In the genomic region with DNA sequence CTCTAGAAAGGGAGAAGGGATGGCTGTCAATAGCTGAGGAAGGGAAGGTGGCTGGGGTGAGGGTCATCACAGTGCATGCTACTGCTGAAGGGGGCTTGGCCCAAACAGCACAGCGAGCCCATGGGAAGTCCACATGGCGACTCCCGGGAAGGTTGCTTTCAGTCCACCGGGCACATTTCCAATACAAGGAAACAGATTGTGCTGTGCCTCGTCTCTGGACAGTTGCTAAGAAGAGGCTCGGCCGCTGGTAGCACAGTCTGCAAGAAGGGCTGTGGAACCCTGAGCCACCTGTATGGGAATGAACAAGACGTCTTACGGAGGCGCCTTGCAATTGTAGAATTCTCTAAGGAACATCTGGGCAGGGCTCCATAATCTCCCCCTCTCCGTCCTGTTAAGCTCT, we compare ENCODE assay signal across 22 cellular contexts.
"Had no signal": no experiment of that assay in that cellular context is flagged by ENCODE, and none has a peak within 500 bp of the region (broad histone marks: within the 10 kb centered on the region; RNA-seq: fewer than 3 reads in every experiment).

No MANE protein-coding gene starts in this region.

- H3K4me3 ChIP-seq: Peyer's patch, SJSA1 had no signal

- H3K27ac Mint-ChIP-seq: activated CD8-positive, alpha-beta T cell treated with anti-CD3 and anti-CD28 coated beads, Interleukin-2, amount 10 ng/mL, durations not matched to agents 7 days and 5 days; activated naive CD4-positive, alpha-beta T cell treated with anti-CD3 and anti-CD28 coated beads, Interleukin-2, amount 50 U/mL, for 24 hours; T-helper 1 cell treated with Interleukin-12 subunit alpha and Interleukin-12 subunit beta and Interleukin-4 antibody, amounts not matched to agents 30 μg/mL and 1 μg/mL, for 36 hours had no signal

- H3K27me3 ChIP-seq: Peyer's patch, SJSA1 had no signal

- H3K36me3 Mint-ChIP-seq: activated naive CD4-positive, alpha-beta T cell treated with anti-CD3 and anti-CD28 coated beads, Interleukin-2, amount 50 U/mL, for 24 hours had no signal

- H3K4me3 Mint-ChIP-seq: activated CD8-positive, alpha-beta T cell treated with anti-CD3 and anti-CD28 coated beads, Interleukin-2, amount 10 ng/mL, durations not matched to agents 7 days and 5 days; activated naive CD4-positive, alpha-beta T cell treated with anti-CD3 and anti-CD28 coated beads, Interleukin-2, amount 50 U/mL, for 24 hours; T-helper 1 cell treated with Interleukin-12 subunit alpha and Interleukin-12 subunit beta and Interleukin-4 antibody, amounts not matched to agents 30 μg/mL and 1 μg/mL, for 36 hours had no signal

- H3K4me1 Mint-ChIP-seq: activated naive CD4-positive, alpha-beta T cell treated with anti-CD3 and anti-CD28 coated beads, Interleukin-2, amount 50 U/mL, for 24 hours had no signal

- H3K27me3 Mint-ChIP-seq: activated naive CD4-positive, alpha-beta T cell treated with anti-CD3 and anti-CD28 coated beads, Interleukin-2, amount 50 U/mL, for 24 hours had no signal

- H3K9me3 Mint-ChIP-seq: activated naive CD4-positive, alpha-beta T cell treated with anti-CD3 and anti-CD28 coated beads, Interleukin-2, amount 50 U/mL, for 24 hours; T-helper 1 cell treated with Interleukin-12 subunit alpha and Interleukin-12 subunit beta and Interleukin-4 antibody, amounts not matched to agents 30 μg/mL and 1 μg/mL, for 36 hours had no signal

- H3K36me3 ChIP-seq: Peyer's patch, SJSA1 had no signal

- H3K4me1 ChIP-seq: Peyer's patch, SJSA1 had no signal

- DNase-seq: activated CD4-positive, alpha-beta T cell treated with anti-CD3 and anti-CD28 coated beads for 48 hours; activated CD4-positive, alpha-beta T cell treated with anti-CD3 and anti-CD28 coated beads, Interleukin-2, amount 50 U/mL, for 4 hours; activated CD4-positive, CD25-positive, alpha-beta regulatory T cell treated with anti-CD3 and anti-CD28 coated beads, Interleukin-2, amount 50 U/mL, for 72 hours; activated CD8-positive, alpha-beta memory T cell treated with anti-CD3 and anti-CD28 coated beads, Interleukin-2, amount 50 U/mL, for 48 hours; activated CD8-positive, alpha-beta T cell treated with anti-CD3 and anti-CD28 coated beads, Interleukin-2, amount 10 ng/mL, durations not matched to agents 7 days and 5 days; activated naive CD4-positive, alpha-beta T cell; activated T-cell treated with anti-CD3 and anti-CD28 coated beads, Interleukin-2, amount 50 U/mL, for 1 hour; aorta; central memory CD4-positive, alpha-beta T cell; NCI-H1092; NCI-H1417 treated with DMSO at 0.1 percent for 48 hours; NCI-H2029; NCI-H526; Peyer's patch; Right ventricle myocardium superior; SW 1271 had no signal

- ATAC-seq: activated CD8-positive, alpha-beta T cell treated with anti-CD3 and anti-CD28 coated beads, Interleukin-2, amount 10 ng/mL, durations not matched to agents 7 days and 5 days; SK-N-SH treated with all-trans-retinoic acid at 6 μM for 48 hours had no signal

- H3K27ac ChIP-seq: KMS-11, Peyer's patch, RWPE1, SJSA1 had no signal

- H3K9me3 ChIP-seq: SJSA1 had no signal
